ENCODE assay signal across 1 cellular context in genomic region chr7:120991570-120991969, GRCh38.
TF ChIP-seq lines count a peak whose summit lies in the region.

No MANE protein-coding gene starts in this region.

TF ChIP-seq in SK-N-SH, 30 proteins besides CTCF, POLR2A, EP300 and RAD21 (continued from another document):
- TF ChIP-seq PBX3 (IDR thresholded peaks at IDR 0.05) (peak; percentile 58), RCOR1 (IDR thresholded peaks at IDR 0.05; ENCODE audit: low read length) (no peak), FOSL2 (IDR thresholded peaks at IDR 0.05; ENCODE audit: borderline replicate concordance, low read depth) (peak; percentile 61; the same call in 1 of the 2 replicates), ZBTB33 (IDR thresholded peaks at IDR 0.05; ENCODE audit: borderline replicate concordance, low read depth) (no peak), FOXM1 (IDR thresholded peaks at IDR 0.05; ENCODE audit: low read depth) (0 out of 2 replicates have a peak, but pooled peaks have one; percentile 27), TCF12 (IDR thresholded peaks at IDR 0.05) (peak; percentile 68), GABPA (IDR thresholded peaks at IDR 0.05; ENCODE audit: low read depth) (no peak), SMC3 (IDR thresholded peaks at IDR 0.05; ENCODE audit: low read depth, low read length) (no peak), TEAD4 (IDR thresholded peaks at IDR 0.05; ENCODE audit: borderline replicate concordance, insufficient read depth) (0 out of 2 replicates have a peak, but pooled peaks have one; percentile 44), POLR2AphosphoS5 (IDR thresholded peaks at IDR 0.05; ENCODE audit: low read depth, low read length) (no peak), JUND (IDR thresholded peaks at IDR 0.05) (peak; percentile 57; the same call in 1 of the 2 replicates)
- TF ChIP-seq, protein P1, sequence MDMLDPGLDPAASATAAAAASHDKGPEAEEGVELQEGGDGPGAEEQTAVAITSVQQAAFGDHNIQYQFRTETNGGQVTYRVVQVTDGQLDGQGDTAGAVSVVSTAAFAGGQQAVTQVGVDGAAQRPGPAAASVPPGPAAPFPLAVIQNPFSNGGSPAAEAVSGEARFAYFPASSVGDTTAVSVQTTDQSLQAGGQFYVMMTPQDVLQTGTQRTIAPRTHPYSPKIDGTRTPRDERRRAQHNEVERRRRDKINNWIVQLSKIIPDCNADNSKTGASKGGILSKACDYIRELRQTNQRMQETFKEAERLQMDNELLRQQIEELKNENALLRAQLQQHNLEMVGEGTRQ (IDR thresholded peaks at IDR 0.05; ENCODE audit: borderline replicate concordance, low read depth, low read length), result no peak
